Comparison of ENCODE assay signal across 13 cellular contexts in genomic region chr15:36161781-36162212, GRCh38.
DNase-seq lines count a peak whose midpoint lies in the region; ATAC-seq, FAIRE-seq and TF ChIP-seq lines count a peak whose summit lies in the region.
"Had no signal": no experiment of that assay in that cellular context is flagged by ENCODE, and none has a peak within 500 bp of the region (broad histone marks: within the 10 kb centered on the region; RNA-seq: fewer than 3 reads in every experiment).

No MANE protein-coding gene starts in this region.

- no peak for TF ChIP-seq EP300 in sigmoid colon (IDR thresholded peaks at IDR 0.05)

- no peak for ATAC-seq in GM21723 (IDR thresholded peaks at IDR 0.05; ENCODE audit: unreplicated experiment)

- 28 to 52% methylated on average over 1 of the region's 1 CpG for WGBS in sigmoid colon, 2 donors

- no peaks in the 10 kb centered on the region for H3K36me3 ChIP-seq in bronchial epithelial cell (ENCODE audit: control insufficient read depth, insufficient read depth, low read length)
- no peaks in the 10 kb centered on the region for H3K36me3 ChIP-seq in right atrium auricular region
- H3K36me3 ChIP-seq in sigmoid colon = no peaks in the 10 kb centered on the region
- H3K36me3 ChIP-seq: neutrophil had no signal

- H3K4me1 ChIP-seq in right atrium auricular region = no peaks in the 10 kb centered on the region
- H3K4me1 ChIP-seq in sigmoid colon = no peaks in the 10 kb centered on the region

- DNase-seq in GM04504 (ENCODE audit: low read depth) = peak; percentile 61
- peak; percentile 35 for DNase-seq in bronchial epithelial cell (ENCODE audit: low read depth)
- peak; percentile 71 for DNase-seq in right atrium auricular region (ENCODE audit: low spot score)
- peak; percentile 65 for DNase-seq in sigmoid colon
- no peak for DNase-seq in NCI-H345 (lab: John Stamatoyannopoulos, UW)
- no peak for DNase-seq in NCI-H1105 treated with DMSO at 0.1 percent for 48 hours (lab: John Stamatoyannopoulos, UW)
- no peak for DNase-seq in central memory CD4-positive, alpha-beta T cell
- DNase-seq: NCI-H1930; stimulated activated CD4-positive, alpha-beta T cell treated with anti-CD3 and anti-CD28 coated beads, Interleukin-4, amount 100 ng/mL, for 4 hours had no signal

- TF ChIP-seq CTCF in bronchial epithelial cell (IDR thresholded peaks at IDR 0.05; ENCODE audit: insufficient read depth, low read length, severe bottlenecking) (no peak), right atrium auricular region (IDR thresholded peaks at IDR 0.05) (no peak), sigmoid colon (IDR thresholded peaks at IDR 0.05) (no peak)

- peak overlapping the region in 1 of 2 donors; percentile 48 for H3K27ac ChIP-seq in right atrium auricular region
- H3K27ac ChIP-seq in sigmoid colon = no peak overlapping the region
- H3K27ac ChIP-seq: neutrophil, VCaP had no signal

- H3K9me3 ChIP-seq in right atrium auricular region (no peaks in the 10 kb centered on the region), sigmoid colon (no peaks in the 10 kb centered on the region)
- H3K9me3 ChIP-seq: neutrophil had no signal

- FAIRE-seq in bronchial epithelial cell (lab: Jason Lieb, UNC) = no peak
- FAIRE-seq: colon had no signal

- no peak for TF ChIP-seq POLR2A in sigmoid colon (IDR thresholded peaks at IDR 0.05)

- no peaks in the 10 kb centered on the region for H3K27me3 ChIP-seq in bronchial epithelial cell (ENCODE audit: control insufficient read depth, insufficient read depth, low read length)
- H3K27me3 ChIP-seq in right atrium auricular region = no peaks in the 10 kb centered on the region
- no peaks in the 10 kb centered on the region for H3K27me3 ChIP-seq in sigmoid colon
- H3K27me3 ChIP-seq: neutrophil had no signal

- H3K4me3 ChIP-seq in bronchial epithelial cell (ENCODE audit: low read depth, low read length) (no peak overlapping the region), right atrium auricular region (no peak overlapping the region), sigmoid colon (no peak overlapping the region)

- intact Hi-C loops in sigmoid colon (cut with DNase I) = no loop called here

Comparison
In these comparisons a context has a peak if more than half of its experiments do, and no peak if none do; other contexts are left out.
1. DNase-seq: peak in GM04504 (single experiment), bronchial epithelial cell (single experiment), right atrium auricular region (single experiment) and sigmoid colon (single experiment); none in NCI-H345 (single experiment), NCI-H1105 treated with DMSO at 0.1 percent for 48 hours (single experiment) and central memory CD4-positive, alpha-beta T cell (single experiment).